In genomic region chr12:77092227-77092626, GRCh38 we compare ENCODE assay signal across 2 cellular contexts. TPM values are rescaled to one million over a fixed set of nuclear protein-coding genes. Genes with fewer than 3 reads are reported as not detected.
"Had no signal": no experiment of that assay in that cellular context is flagged by ENCODE, and none has a peak within 500 bp of the region (broad histone marks: within the 10 kb centered on the region; RNA-seq: fewer than 3 reads in every experiment).

No MANE protein-coding gene starts in this region.

RNA-seq across cellular contexts. Expression of gene E2F7, which starts 26.9 kb away (rescaled TPM):
- total RNA-seq: gastrocnemius medialis; naive thymus-derived CD8-positive, alpha-beta T cell had no signal
- polyA plus RNA-seq: naive thymus-derived CD8-positive, alpha-beta T cell had no signal
